14 cellular contexts compared by ENCODE assay signal in genomic region chr3:85304360-85304964, GRCh38.
DNase-seq lines count a peak whose midpoint lies in the region; ATAC-seq and TF ChIP-seq lines count a peak whose summit lies in the region.
"Had no signal": no experiment of that assay in that cellular context is flagged by ENCODE, and none has a peak within 500 bp of the region (broad histone marks: within the 10 kb centered on the region; RNA-seq: fewer than 3 reads in every experiment).

No MANE protein-coding gene starts in this region.

- no peaks in the 10 kb centered on the region for H3K9me2 ChIP-seq in OCI-LY7 (ENCODE audit: insufficient read depth, low read length)

- no peaks in the 10 kb centered on the region for H3K79me2 ChIP-seq in OCI-LY7 (ENCODE audit: insufficient read depth, low read depth, low read length)

- TF ChIP-seq CTCF in OCI-LY7 (conservative IDR thresholded peaks at IDR 0.05; ENCODE audit: low read length) (peak; percentile 33), dorsolateral prefrontal cortex (IDR thresholded peaks at IDR 0.05 in 54 of 56, conservative IDR thresholded peaks at IDR 0.05 in 2 of 56; ENCODE audit: low read depth in 1 of 56, partially characterized antibody in 56 of 56) (peak in 54 of 56 donors; percentile 19 to 62 (median 46)), osteocyte (IDR thresholded peaks at IDR 0.05) (peak; percentile 62)

- no peak overlapping the region for H3K4me2 ChIP-seq in OCI-LY7 (ENCODE audit: low read length)

- H3K36me3 Mint-ChIP-seq in osteocyte (ENCODE audit: unreplicated experiment) (no peaks in the 10 kb centered on the region), T-cell (no peaks in the 10 kb centered on the region)
- H3K36me3 Mint-ChIP-seq: natural killer cell had no signal

- H3K27ac ChIP-seq in OCI-LY7 (ENCODE audit: low read depth, low read length, poor library complexity, severe bottlenecking) = no peak overlapping the region
- H3K27ac ChIP-seq in dorsolateral prefrontal cortex = peak overlapping the region in 31 of 59 donors; percentile 1 to 85 (median 67)
- H3K27ac ChIP-seq: tibial nerve had no signal

- intact Hi-C loops in OCI-LY7 (cut with micrococcal nuclease; ENCODE audit: unreplicated experiment) (no loop called here), dorsolateral prefrontal cortex (cut with DNase I) (no loop called here)

- H3K36me3 ChIP-seq in OCI-LY7 (ENCODE audit: insufficient read depth, low read length) = no peaks in the 10 kb centered on the region
- H3K36me3 ChIP-seq: tibial nerve had no signal

- no peaks in the 10 kb centered on the region for H3K9me3 Mint-ChIP-seq in osteocyte (ENCODE audit: unreplicated experiment)
- H3K9me3 Mint-ChIP-seq in T-cell = peaks cover 3 to 10% (median 9%) of the 10 kb centered on the region in 3 donors

- POLR2A ChIA-PET in OCI-LY7 (lab: Charles Lee) (interaction anchor here (0.6 kb wide), 2 partner anchors 539 to 1112 kb away, joined by 3 read pairs; no protein-coding TSS in a partner anchor), T-cell (lab: Charles Lee) (no interaction called here)

- H3K27me3 ChIP-seq in dorsolateral prefrontal cortex = no peaks in the 10 kb centered on the region
- H3K27me3 ChIP-seq: tibial nerve had no signal

- no peak for ATAC-seq in HG02870 (IDR thresholded peaks at IDR 0.05; ENCODE audit: unreplicated experiment)
- ATAC-seq in T-cell (replicated peaks in 1 of 4) = no peak
- ATAC-seq: natural killer cell had no signal

- DNase-seq in DMS 273 (lab: John Stamatoyannopoulos, UW; ENCODE audit: unreplicated experiment) (peak; percentile 35), DMS 273 treated with DMSO at 0.1 percent for 48 hours (lab: John Stamatoyannopoulos, UW) (no peak), OCI-LY7 (ENCODE audit: low spot score) (no peak), dorsolateral prefrontal cortex (no peak), osteocyte (ENCODE audit: extremely low spot score, unreplicated experiment) (no peak), SHP77 (lab: John Stamatoyannopoulos, UW) (no peak), T-cell (no peak)
- DNase-seq: activated CD4-positive, alpha-beta T cell treated with anti-CD3 and anti-CD28 coated beads, Interleukin-2, amount 50 U/mL, for 4 hours; DMS153; natural killer cell; NCI-H524 treated with DMSO at 0.1 percent for 48 hours had no signal

- no peak overlapping the region for H3K4me3 ChIP-seq in OCI-LY7 (ENCODE audit: low read depth, low read length, poor library complexity, severe bottlenecking)
- H3K4me3 ChIP-seq in dorsolateral prefrontal cortex = peak overlapping the region in 12 of 59 donors; percentile 16 to 56 (median 48)
- H3K4me3 ChIP-seq: tibial nerve had no signal

- H3K4me1 ChIP-seq in OCI-LY7 (ENCODE audit: insufficient read depth, low read length, poor library complexity, severe bottlenecking) = no peaks in the 10 kb centered on the region
- H3K4me1 ChIP-seq: tibial nerve had no signal

- H3K4me3 Mint-ChIP-seq in osteocyte (ENCODE audit: unreplicated experiment) (no peak overlapping the region), T-cell (no peak overlapping the region)
- H3K4me3 Mint-ChIP-seq: central memory CD8-positive, alpha-beta T cell; natural killer cell had no signal

- H3K9me3 ChIP-seq in OCI-LY7 (ENCODE audit: low read length) = no peaks in the 10 kb centered on the region
- H3K9me3 ChIP-seq: tibial nerve had no signal

- no peak overlapping the region for H3K27ac Mint-ChIP-seq in osteocyte (ENCODE audit: unreplicated experiment)
- no peak overlapping the region for H3K27ac Mint-ChIP-seq in T-cell
- H3K27ac Mint-ChIP-seq: natural killer cell had no signal

- CTCF ChIA-PET in OCI-LY7 (lab: Charles Lee; ENCODE audit: unreplicated experiment) (no interaction called here), T-cell (lab: Charles Lee) (no interaction called here)

- no peaks in the 10 kb centered on the region for H3K4me1 Mint-ChIP-seq in osteocyte (ENCODE audit: unreplicated experiment)
- H3K4me1 Mint-ChIP-seq in T-cell = no peaks in the 10 kb centered on the region
- H3K4me1 Mint-ChIP-seq: central memory CD8-positive, alpha-beta T cell; natural killer cell had no signal

- H3K27me3 Mint-ChIP-seq in osteocyte (ENCODE audit: unreplicated experiment) (peaks cover 5% of the 10 kb centered on the region), T-cell (no peaks in the 10 kb centered on the region)
- H3K27me3 Mint-ChIP-seq: central memory CD8-positive, alpha-beta T cell had no signal

- no TSS peak for BruUV-seq in OCI-LY7 (replicated peaks; lab: Mats Ljungman, UMichigan)

- H4K20me1 ChIP-seq in OCI-LY7 (ENCODE audit: insufficient read depth, low read length) = no peaks in the 10 kb centered on the region

- no peak overlapping the region for H2AFZ ChIP-seq in OCI-LY7 (ENCODE audit: low read length)
